ENCODE assay signal across 11 cellular contexts in the genomic region with DNA sequence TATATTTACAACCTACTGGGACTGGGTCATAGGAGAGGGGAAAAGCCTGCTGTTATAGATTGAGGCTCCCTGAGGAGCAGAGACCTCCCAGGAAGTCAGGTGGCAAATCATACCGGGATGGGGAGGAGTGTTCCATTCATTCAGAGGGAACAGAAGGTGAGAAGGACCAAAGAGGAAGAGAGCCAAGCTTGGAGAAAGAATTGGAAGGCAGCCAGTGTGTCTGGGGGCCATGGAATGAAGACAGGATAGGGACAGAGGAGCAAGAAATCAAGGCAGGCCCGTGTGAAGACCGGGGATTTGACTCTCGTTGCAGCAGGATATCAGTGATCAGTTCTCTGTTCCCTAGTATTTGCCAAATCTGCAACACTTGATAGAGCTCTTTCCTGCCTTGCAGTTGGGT. TPM values are rescaled to one million over a fixed set of nuclear protein-coding genes. Genes with fewer than 3 reads are reported as not detected.
DNase-seq lines count a peak whose midpoint lies in the region; ATAC-seq, FAIRE-seq and TF ChIP-seq lines count a peak whose summit lies in the region.
"Had no signal": no experiment of that assay in that cellular context is flagged by ENCODE, and none has a peak within 500 bp of the region (broad histone marks: within the 10 kb centered on the region; RNA-seq: fewer than 3 reads in every experiment).

No MANE protein-coding gene starts in this region.

- no peak overlapping the region for H2BK120ac ChIP-seq in H1 (replicated peaks; ENCODE audit: low read depth, low read length)

- H3K4me3 Mint-ChIP-seq in activated naive CD4-positive, alpha-beta T cell treated with anti-CD3 and anti-CD28 coated beads for 36 hours: no peak overlapping the region
- peak overlapping the region; percentile 25 for H3K4me3 Mint-ChIP-seq in stimulated activated effector memory CD8-positive, alpha-beta T cell treated with anti-CD3 and anti-CD28 coated beads, Interleukin-12 subunit alpha, Interleukin-12 subunit beta, amount 100 ng/mL, for 72 hours

- no peak for DNase-seq in activated naive CD4-positive, alpha-beta T cell treated with anti-CD3 and anti-CD28 coated beads for 36 hours
- DNase-seq in activated naive CD4-positive, alpha-beta T cell treated with anti-CD3 and anti-CD28 coated beads, Interleukin-2, amount 50 U/mL, for 16 hours: no peak
- DNase-seq in RWPE1 (ENCODE audit: low spot score) (no peak), H1 (ENCODE audit: low read depth in 1 of 2, low spot score in 2 of 2) (peak in 1 of 2 experiments; percentile 46), dedifferentiated amniotic fluid mesenchymal stem cell (ENCODE audit: extremely low spot score) (no peak), GM10248 (ENCODE audit: extremely low spot score) (no peak)
- DNase-seq in stimulated activated effector memory CD8-positive, alpha-beta T cell treated with anti-CD3 and anti-CD28 coated beads, Interleukin-12 subunit alpha, Interleukin-12 subunit beta, amount 100 ng/mL, for 72 hours (ENCODE audit: low spot score in 2 of 2): no peak
- DNase-seq: KG1, NCI-H187, occipital lobe had no signal

- peaks cover 48% of the 10 kb centered on the region for H3K4me1 Mint-ChIP-seq in activated naive CD4-positive, alpha-beta T cell treated with anti-CD3 and anti-CD28 coated beads for 36 hours (ENCODE audit: low read depth)
- H3K4me1 Mint-ChIP-seq in stimulated activated effector memory CD8-positive, alpha-beta T cell treated with anti-CD3 and anti-CD28 coated beads, Interleukin-12 subunit alpha, Interleukin-12 subunit beta, amount 100 ng/mL, for 72 hours: peaks cover 39% of the 10 kb centered on the region

- H3K4me2 ChIP-seq in H1 (ENCODE audit: insufficient read depth in 1 of 2, low read depth in 2 of 2, low read length in 2 of 2): no peak overlapping the region

- no peaks in the 10 kb centered on the region for H4K20me1 ChIP-seq in H1 (replicated peaks in 1 of 2; ENCODE audit: control insufficient read depth in 1 of 2, insufficient read depth in 2 of 2, low read length in 2 of 2)

- H3K23ac ChIP-seq in H1 (ENCODE audit: insufficient read length): no peak overlapping the region

- TF ChIP-seq RAD21 in H1 (IDR thresholded peaks at IDR 0.05 in 1 of 2, conservative IDR thresholded peaks at IDR 0.05 in 1 of 2; ENCODE audit: low read depth in 2 of 2, low read length in 2 of 2): no peak

- POLR2A ChIA-PET in RWPE1 (lab: Yijun Ruan, JAX; ENCODE audit: low non-redundant PET): no interaction called here
- POLR2A ChIA-PET in H1 (lab: Charles Lee; ENCODE audit: partially characterized antibody): interaction anchor here (1.3 kb wide), 1 partner anchor 139 kb away, joined by 3 read pairs; no protein-coding TSS in a partner anchor
- POLR2A ChIA-PET in GM10248 (lab: Yijun Ruan, JAX): no interaction called here

- no peak overlapping the region; the same call in 1 of the 2 replicates for H2AK5ac ChIP-seq in H1 (ENCODE audit: low read depth, low read length)

- no peak overlapping the region for H3K9ac ChIP-seq in H1 (replicated peaks in 1 of 4; ENCODE audit: extremely low read depth in 1 of 4, low read depth in 3 of 4, low read length in 3 of 4)

- 70% methylated on average over 4 of the region's 4 CpGs; no CpG with 5 or more reads in 1 of the 2 experiments for WGBS in H1 (ENCODE audit: extremely low coverage in 1 of 2, insufficient coverage in 1 of 2, insufficient read length in 1 of 2, insufficient replicate concordance in 2 of 2, low coverage in 1 of 2, low lambda C conversion rate in 2 of 2, missing lambda C conversion rate in 1 of 2), 2 experiments

- H3K4ac ChIP-seq in H1 (replicated peaks; ENCODE audit: insufficient read length, low read depth, low read length): no peak overlapping the region

- peak overlapping the region; percentile 53 for H3K27ac Mint-ChIP-seq in activated naive CD4-positive, alpha-beta T cell treated with anti-CD3 and anti-CD28 coated beads for 36 hours
- peak overlapping the region; percentile 81 for H3K27ac Mint-ChIP-seq in stimulated activated effector memory CD8-positive, alpha-beta T cell treated with anti-CD3 and anti-CD28 coated beads, Interleukin-12 subunit alpha, Interleukin-12 subunit beta, amount 100 ng/mL, for 72 hours

- H3K4me1 ChIP-seq in H1 (replicated peaks in 1 of 4; ENCODE audit: control insufficient read depth in 3 of 4, insufficient read depth in 4 of 4, low read length in 3 of 4): peaks cover 3 to 19% (median 10%) of the 10 kb centered on the region in 4 experiments

- no peak for TF ChIP-seq POLR2A in H1 (IDR thresholded peaks at IDR 0.05; ENCODE audit: control extremely low read depth in 1 of 2, low read depth in 2 of 2, low read length in 2 of 2)

- no peaks in the 10 kb centered on the region for H3K23me2 ChIP-seq in H1 (ENCODE audit: low read depth, low read length)

- 0 out of 2 replicates have a peak overlapping the region, but pooled peaks have one; percentile 77 for H2BK20ac ChIP-seq in H1 (ENCODE audit: low read length)

- H3K27ac ChIP-seq in RWPE1 (peak overlapping the region; percentile 14; the same call in 1 of the 2 replicates), H1 (ENCODE audit: low read depth, low read length) (no peak overlapping the region)

- peaks cover 3% of the 10 kb centered on the region for H3K36me3 Mint-ChIP-seq in activated naive CD4-positive, alpha-beta T cell treated with anti-CD3 and anti-CD28 coated beads for 36 hours (ENCODE audit: low read depth)
- H3K36me3 Mint-ChIP-seq in stimulated activated effector memory CD8-positive, alpha-beta T cell treated with anti-CD3 and anti-CD28 coated beads, Interleukin-12 subunit alpha, Interleukin-12 subunit beta, amount 100 ng/mL, for 72 hours: peaks cover 8% of the 10 kb centered on the region

- no peak for ATAC-seq in stimulated activated effector memory CD8-positive, alpha-beta T cell treated with anti-CD3 and anti-CD28 coated beads, Interleukin-12 subunit alpha, Interleukin-12 subunit beta, amount 100 ng/mL, for 72 hours
- ATAC-seq in GM18861 (IDR thresholded peaks at IDR 0.05; ENCODE audit: unreplicated experiment): no peak

- no peaks in the 10 kb centered on the region for H3K79me1 ChIP-seq in H1 (ENCODE audit: low read depth, low read length)

- peak overlapping the region; percentile 4; the same call in 1 of the 2 replicates for H2BK12ac ChIP-seq in H1 (ENCODE audit: low read depth, low read length)

- peak overlapping the region; percentile 3; the same call in 1 of the 2 replicates for H2BK15ac ChIP-seq in H1 (ENCODE audit: low read length)

- CTCF ChIA-PET in activated naive CD4-positive, alpha-beta T cell treated with anti-CD3 and anti-CD28 coated beads for 36 hours (lab: Charles Lee): interaction anchor here (0.5 to 1.2 kb wide), 2 partner anchors 9 to 11 kb away, joined by 3 read pairs; no protein-coding TSS in a partner anchor
- CTCF ChIA-PET in RWPE1 (lab: Yijun Ruan, JAX): interaction anchor here (0.8 kb wide), 1 partner anchor 14 kb away, joined by 3 read pairs; no protein-coding TSS in a partner anchor
- CTCF ChIA-PET in H1 (lab: Charles Lee; ENCODE audit: partially characterized antibody): interaction anchor here (1.1 to 1.5 kb wide), 2 partner anchors 23 to 316 kb away, joined by 3 to 4 read pairs; no protein-coding TSS in a partner anchor
- CTCF ChIA-PET in GM10248 (lab: Yijun Ruan, JAX): interaction anchor here (1.2 to 1.8 kb wide), 3 partner anchors 11 to 14 kb away, joined by 3 to 5 read pairs (median 5); no protein-coding TSS in a partner anchor

- no peak overlapping the region for H3K56ac ChIP-seq in H1 (replicated peaks; ENCODE audit: insufficient read length, low read depth, low read length)

- TF ChIP-seq EP300 in H1 (IDR thresholded peaks at IDR 0.05; ENCODE audit: borderline replicate concordance in 1 of 2, low read depth in 2 of 2, low read length in 2 of 2): no peak

- FAIRE-seq in H1 (lab: Jason Lieb, UNC): no peak

- no peaks in the 10 kb centered on the region for H3K27me3 Mint-ChIP-seq in activated naive CD4-positive, alpha-beta T cell treated with anti-CD3 and anti-CD28 coated beads for 36 hours (ENCODE audit: low read depth)

- H3K79me2 ChIP-seq in H1 (ENCODE audit: control insufficient read depth in 1 of 2, insufficient read depth in 2 of 2, low read length in 2 of 2): no peaks in the 10 kb centered on the region

- H2AFZ ChIP-seq in H1 (ENCODE audit: low read length): 0 out of 2 replicates have a peak overlapping the region, but pooled peaks have one; percentile 3

- H4K8ac ChIP-seq in H1 (ENCODE audit: extremely low read depth, insufficient read depth, low read length): no peak overlapping the region

- H3K4me3 ChIP-seq in H1 (ENCODE audit: extremely low read depth in 1 of 4, insufficient read depth in 2 of 4, low read depth in 3 of 4, low read length in 4 of 4): no peak overlapping the region

- no peaks in the 10 kb centered on the region for H3K9me3 ChIP-seq in H1 (ENCODE audit: insufficient read depth in 2 of 2, low read depth in 1 of 2, low read length in 1 of 2)

- intact Hi-C loops in activated naive CD4-positive, alpha-beta T cell treated with anti-CD3 and anti-CD28 coated beads for 36 hours (cut with micrococcal nuclease): loop anchor here (2.0 to 10.0 kb wide), 3 partner anchors 53 to 685 kb away; no protein-coding TSS in a partner anchor

- no peak overlapping the region for H3K14ac ChIP-seq in H1 (ENCODE audit: insufficient read length)

- H3K36me3 ChIP-seq in H1 (ENCODE audit: control insufficient read depth in 2 of 4, insufficient read depth in 4 of 4, low read length in 3 of 4): no peaks in the 10 kb centered on the region

- H3K27me3 ChIP-seq in H1 (replicated peaks in 1 of 4; ENCODE audit: control insufficient read depth in 3 of 4, extremely low read depth in 1 of 4, insufficient read depth in 3 of 4, low read length in 3 of 4): no peaks in the 10 kb centered on the region

- H3K18ac ChIP-seq in H1 (ENCODE audit: extremely low read depth, low read length): 0 out of 2 replicates have a peak overlapping the region, but pooled peaks have one; percentile 63

- no peak overlapping the region; the same call in 1 of the 2 replicates for H2BK5ac ChIP-seq in H1 (ENCODE audit: low read depth, low read length)

- no peaks in the 10 kb centered on the region for H3K9me3 Mint-ChIP-seq in activated naive CD4-positive, alpha-beta T cell treated with anti-CD3 and anti-CD28 coated beads for 36 hours
- no peaks in the 10 kb centered on the region for H3K9me3 Mint-ChIP-seq in stimulated activated effector memory CD8-positive, alpha-beta T cell treated with anti-CD3 and anti-CD28 coated beads, Interleukin-12 subunit alpha, Interleukin-12 subunit beta, amount 100 ng/mL, for 72 hours

- TF ChIP-seq CTCF in RWPE1 (conservative IDR thresholded peaks at IDR 0.05; ENCODE audit: low read depth) (no peak), H1 (IDR thresholded peaks at IDR 0.05; ENCODE audit: control extremely low read depth in 1 of 3, insufficient read depth in 1 of 3, low read depth in 1 of 3, low read length in 3 of 3) (no peak), GM10248 (IDR thresholded peaks at IDR 0.05; ENCODE audit: control extremely low read depth, extremely low read depth, low read depth, missing control alignments) (no peak)

- H4K5ac ChIP-seq in H1 (ENCODE audit: insufficient read length, low read depth, low read length): no peak overlapping the region

- peak overlapping the region; percentile 57 for H4K91ac ChIP-seq in H1 (replicated peaks; ENCODE audit: insufficient read length, low read length)

RNA-seq across cellular contexts. Expression of gene ZNF217, which starts 5.7 kb away (rescaled TPM):
- 10 to 100 TPM; 37.2 to 38.3 TPM for total RNA-seq in activated naive CD4-positive, alpha-beta T cell treated with anti-CD3 and anti-CD28 coated beads for 36 hours
- total RNA-seq in H1 (2021; fragmentation: NEBNext Ultra II Directional; extraction: Animal tissue kit (Norgen Biotek cat#: 25700)): 87.9 and 89.8 TPM in 2 replicates
- polyA plus RNA-seq in H1 (2011; rRNA removed): 14.3 and 15.3 TPM in 2 replicates
- polyA plus RNA-seq in H1 (2011; cell fraction: cytosol; rRNA removed): 20.7 TPM
- 26.5 TPM for polyA plus RNA-seq in H1 (2011; cell fraction: nucleus; rRNA removed)
- polyA plus RNA-seq in H1 (2012, experiment 1 of 2): 30.3 to 46.0 TPM (median 35.4 TPM) in 4 replicates
- 3.0 TPM for polyA plus RNA-seq in H1 (2012, experiment 2 of 2)
- polyA plus RNA-seq in H1 (2013, experiment 1 of 2): 30.9 TPM
- polyA plus RNA-seq in H1 (2013, experiment 2 of 2): 30.1 TPM
- polyA minus RNA-seq in H1 (2011; rRNA and poly(A)+ RNA removed): 73.4 and 80.4 TPM in 2 replicates
- polyA minus RNA-seq in H1 (2011; cell fraction: cytosol; rRNA and poly(A)+ RNA removed): 52.0 TPM
- 43.5 TPM for polyA minus RNA-seq in H1 (2011; cell fraction: nucleus; rRNA and poly(A)+ RNA removed)
